Comparison of ENCODE assay signal across 1 cellular context in the genomic region with DNA sequence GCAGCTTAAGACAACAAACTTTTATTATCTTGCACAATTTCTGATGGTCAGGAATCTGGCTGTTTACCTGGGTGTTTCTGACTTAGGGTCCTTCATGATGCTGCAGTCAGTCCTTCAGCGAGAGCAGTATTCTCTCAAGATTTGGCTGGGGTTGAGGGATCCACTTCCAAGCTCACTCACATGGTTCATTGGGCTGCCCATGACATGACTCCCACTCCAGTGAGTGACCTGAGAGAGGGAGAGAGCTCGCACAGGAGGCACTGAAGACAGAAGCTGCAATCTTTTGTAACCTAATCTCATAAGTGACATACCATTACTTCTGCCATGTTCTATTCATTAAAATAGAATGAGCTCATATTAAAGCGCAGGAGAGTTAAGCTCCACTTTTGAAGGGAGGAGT.
TF ChIP-seq lines count a peak whose summit lies in the region.

No MANE protein-coding gene starts in this region.

TF ChIP-seq in GM23338, 12 proteins besides CTCF, POLR2A, EP300 and RAD21 (continued from another document):
- TF ChIP-seq, protein P1, sequence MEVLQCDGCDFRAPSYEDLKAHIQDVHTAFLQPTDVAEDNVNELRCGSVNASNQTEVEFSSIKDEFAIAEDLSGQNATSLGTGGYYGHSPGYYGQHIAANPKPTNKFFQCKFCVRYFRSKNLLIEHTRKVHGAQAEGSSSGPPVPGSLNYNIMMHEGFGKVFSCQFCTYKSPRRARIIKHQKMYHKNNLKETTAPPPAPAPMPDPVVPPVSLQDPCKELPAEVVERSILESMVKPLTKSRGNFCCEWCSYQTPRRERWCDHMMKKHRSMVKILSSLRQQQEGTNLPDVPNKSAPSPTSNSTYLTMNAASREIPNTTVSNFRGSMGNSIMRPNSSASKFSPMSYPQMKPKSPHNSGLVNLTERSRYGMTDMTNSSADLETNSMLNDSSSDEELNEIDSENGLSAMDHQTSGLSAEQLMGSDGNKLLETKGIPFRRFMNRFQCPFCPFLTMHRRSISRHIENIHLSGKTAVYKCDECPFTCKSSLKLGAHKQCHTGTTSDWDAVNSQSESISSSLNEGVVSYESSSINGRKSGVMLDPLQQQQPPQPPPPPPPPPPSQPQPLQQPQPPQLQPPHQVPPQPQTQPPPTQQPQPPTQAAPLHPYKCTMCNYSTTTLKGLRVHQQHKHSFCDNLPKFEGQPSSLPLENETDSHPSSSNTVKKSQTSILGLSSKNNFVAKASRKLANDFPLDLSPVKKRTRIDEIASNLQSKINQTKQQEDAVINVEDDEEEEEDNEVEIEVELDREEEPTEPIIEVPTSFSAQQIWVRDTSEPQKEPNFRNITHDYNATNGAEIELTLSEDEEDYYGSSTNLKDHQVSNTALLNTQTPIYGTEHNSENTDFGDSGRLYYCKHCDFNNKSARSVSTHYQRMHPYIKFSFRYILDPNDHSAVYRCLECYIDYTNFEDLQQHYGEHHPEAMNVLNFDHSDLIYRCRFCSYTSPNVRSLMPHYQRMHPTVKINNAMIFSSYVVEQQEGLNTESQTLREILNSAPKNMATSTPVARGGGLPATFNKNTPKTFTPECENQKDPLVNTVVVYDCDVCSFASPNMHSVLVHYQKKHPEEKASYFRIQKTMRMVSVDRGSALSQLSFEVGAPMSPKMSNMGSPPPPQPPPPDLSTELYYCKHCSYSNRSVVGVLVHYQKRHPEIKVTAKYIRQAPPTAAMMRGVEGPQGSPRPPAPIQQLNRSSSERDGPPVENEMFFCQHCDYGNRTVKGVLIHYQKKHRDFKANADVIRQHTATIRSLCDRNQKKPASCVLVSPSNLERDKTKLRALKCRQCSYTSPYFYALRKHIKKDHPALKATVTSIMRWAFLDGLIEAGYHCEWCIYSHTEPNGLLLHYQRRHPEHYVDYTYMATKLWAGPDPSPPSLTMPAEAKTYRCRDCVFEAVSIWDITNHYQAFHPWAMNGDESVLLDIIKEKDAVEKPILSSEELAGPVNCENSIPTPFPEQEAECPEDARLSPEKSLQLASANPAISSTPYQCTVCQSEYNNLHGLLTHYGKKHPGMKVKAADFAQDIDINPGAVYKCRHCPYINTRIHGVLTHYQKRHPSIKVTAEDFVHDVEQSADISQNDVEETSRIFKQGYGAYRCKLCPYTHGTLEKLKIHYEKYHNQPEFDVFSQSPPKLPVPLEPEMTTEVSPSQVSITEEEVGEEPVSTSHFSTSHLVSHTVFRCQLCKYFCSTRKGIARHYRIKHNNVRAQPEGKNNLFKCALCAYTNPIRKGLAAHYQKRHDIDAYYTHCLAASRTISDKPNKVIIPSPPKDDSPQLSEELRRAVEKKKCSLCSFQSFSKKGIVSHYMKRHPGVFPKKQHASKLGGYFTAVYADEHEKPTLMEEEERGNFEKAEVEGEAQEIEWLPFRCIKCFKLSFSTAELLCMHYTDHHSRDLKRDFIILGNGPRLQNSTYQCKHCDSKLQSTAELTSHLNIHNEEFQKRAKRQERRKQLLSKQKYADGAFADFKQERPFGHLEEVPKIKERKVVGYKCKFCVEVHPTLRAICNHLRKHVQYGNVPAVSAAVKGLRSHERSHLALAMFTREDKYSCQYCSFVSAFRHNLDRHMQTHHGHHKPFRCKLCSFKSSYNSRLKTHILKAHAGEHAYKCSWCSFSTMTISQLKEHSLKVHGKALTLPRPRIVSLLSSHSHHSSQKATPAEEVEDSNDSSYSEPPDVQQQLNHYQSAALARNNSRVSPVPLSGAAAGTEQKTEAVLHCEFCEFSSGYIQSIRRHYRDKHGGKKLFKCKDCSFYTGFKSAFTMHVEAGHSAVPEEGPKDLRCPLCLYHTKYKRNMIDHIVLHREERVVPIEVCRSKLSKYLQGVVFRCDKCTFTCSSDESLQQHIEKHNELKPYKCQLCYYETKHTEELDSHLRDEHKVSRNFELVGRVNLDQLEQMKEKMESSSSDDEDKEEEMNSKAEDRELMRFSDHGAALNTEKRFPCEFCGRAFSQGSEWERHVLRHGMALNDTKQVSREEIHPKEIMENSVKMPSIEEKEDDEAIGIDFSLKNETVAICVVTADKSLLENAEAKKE (CRISPR knock-in tag; IDR thresholded peaks at IDR 0.05), result no peak
- TF ChIP-seq JUNB (IDR thresholded peaks at IDR 0.05; ENCODE audit: unreplicated experiment) (no peak), POLR2AphosphoS5 (IDR thresholded peaks at IDR 0.05; ENCODE audit: low read depth) (no peak), NANOG (IDR thresholded peaks at IDR 0.05; ENCODE audit: borderline replicate concordance) (no peak), ZNF114 (CRISPR knock-in tag; IDR thresholded peaks at IDR 0.05) (no peak), EZH2phosphoT487 (IDR thresholded peaks at IDR 0.05; ENCODE audit: unreplicated experiment) (no peak), CREB1 (CRISPR knock-in tag; IDR thresholded peaks at IDR 0.05; ENCODE audit: low read depth) (no peak), STAT1 (IDR thresholded peaks at IDR 0.05; ENCODE audit: unreplicated experiment) (no peak), ZNF331 (CRISPR knock-in tag; IDR thresholded peaks at IDR 0.05; ENCODE audit: low read depth) (no peak)
- TF ChIP-seq, protein P2, sequence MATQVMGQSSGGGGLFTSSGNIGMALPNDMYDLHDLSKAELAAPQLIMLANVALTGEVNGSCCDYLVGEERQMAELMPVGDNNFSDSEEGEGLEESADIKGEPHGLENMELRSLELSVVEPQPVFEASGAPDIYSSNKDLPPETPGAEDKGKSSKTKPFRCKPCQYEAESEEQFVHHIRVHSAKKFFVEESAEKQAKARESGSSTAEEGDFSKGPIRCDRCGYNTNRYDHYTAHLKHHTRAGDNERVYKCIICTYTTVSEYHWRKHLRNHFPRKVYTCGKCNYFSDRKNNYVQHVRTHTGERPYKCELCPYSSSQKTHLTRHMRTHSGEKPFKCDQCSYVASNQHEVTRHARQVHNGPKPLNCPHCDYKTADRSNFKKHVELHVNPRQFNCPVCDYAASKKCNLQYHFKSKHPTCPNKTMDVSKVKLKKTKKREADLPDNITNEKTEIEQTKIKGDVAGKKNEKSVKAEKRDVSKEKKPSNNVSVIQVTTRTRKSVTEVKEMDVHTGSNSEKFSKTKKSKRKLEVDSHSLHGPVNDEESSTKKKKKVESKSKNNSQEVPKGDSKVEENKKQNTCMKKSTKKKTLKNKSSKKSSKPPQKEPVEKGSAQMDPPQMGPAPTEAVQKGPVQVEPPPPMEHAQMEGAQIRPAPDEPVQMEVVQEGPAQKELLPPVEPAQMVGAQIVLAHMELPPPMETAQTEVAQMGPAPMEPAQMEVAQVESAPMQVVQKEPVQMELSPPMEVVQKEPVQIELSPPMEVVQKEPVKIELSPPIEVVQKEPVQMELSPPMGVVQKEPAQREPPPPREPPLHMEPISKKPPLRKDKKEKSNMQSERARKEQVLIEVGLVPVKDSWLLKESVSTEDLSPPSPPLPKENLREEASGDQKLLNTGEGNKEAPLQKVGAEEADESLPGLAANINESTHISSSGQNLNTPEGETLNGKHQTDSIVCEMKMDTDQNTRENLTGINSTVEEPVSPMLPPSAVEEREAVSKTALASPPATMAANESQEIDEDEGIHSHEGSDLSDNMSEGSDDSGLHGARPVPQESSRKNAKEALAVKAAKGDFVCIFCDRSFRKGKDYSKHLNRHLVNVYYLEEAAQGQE (IDR thresholded peaks at IDR 0.05; ENCODE audit: unreplicated experiment), result no peak
- TF ChIP-seq, protein P3, sequence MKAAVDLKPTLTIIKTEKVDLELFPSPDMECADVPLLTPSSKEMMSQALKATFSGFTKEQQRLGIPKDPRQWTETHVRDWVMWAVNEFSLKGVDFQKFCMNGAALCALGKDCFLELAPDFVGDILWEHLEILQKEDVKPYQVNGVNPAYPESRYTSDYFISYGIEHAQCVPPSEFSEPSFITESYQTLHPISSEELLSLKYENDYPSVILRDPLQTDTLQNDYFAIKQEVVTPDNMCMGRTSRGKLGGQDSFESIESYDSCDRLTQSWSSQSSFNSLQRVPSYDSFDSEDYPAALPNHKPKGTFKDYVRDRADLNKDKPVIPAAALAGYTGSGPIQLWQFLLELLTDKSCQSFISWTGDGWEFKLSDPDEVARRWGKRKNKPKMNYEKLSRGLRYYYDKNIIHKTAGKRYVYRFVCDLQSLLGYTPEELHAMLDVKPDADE (IDR thresholded peaks at IDR 0.05), result no peak
